Comparison of ENCODE assay signal across 22 cellular contexts in the genomic region with DNA sequence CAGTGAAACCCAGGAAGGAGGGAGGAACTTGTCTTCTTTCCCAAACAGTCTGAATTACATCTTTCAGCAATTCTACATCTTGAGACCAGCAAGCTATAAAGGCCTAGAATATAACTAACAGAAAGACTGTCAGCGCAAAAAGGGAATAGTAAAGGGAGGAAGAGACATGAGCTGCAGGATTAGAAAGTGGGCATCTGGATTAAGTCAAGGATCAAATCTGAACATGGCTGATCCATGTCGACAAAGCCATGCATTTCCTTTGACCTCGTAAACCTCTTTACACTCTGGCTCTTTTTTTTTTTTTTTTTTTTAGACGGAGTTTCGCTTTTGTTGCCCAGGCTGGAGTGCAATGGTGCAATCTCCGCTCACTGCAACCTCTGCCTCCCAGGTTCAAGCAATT.
"Had no signal": no experiment of that assay in that cellular context is flagged by ENCODE, and none has a peak within 500 bp of the region (broad histone marks: within the 10 kb centered on the region; RNA-seq: fewer than 3 reads in every experiment).

No MANE protein-coding gene starts in this region.

- H3K9me3 ChIP-seq: esophagus muscularis mucosa, psoas muscle, stomach, thoracic aorta, transverse colon had no signal

- H3K27ac ChIP-seq: epithelial cell of prostate, esophagus muscularis mucosa, foreskin keratinocyte, psoas muscle, stomach, thoracic aorta, transverse colon had no signal

- H3K27me3 ChIP-seq: esophagus muscularis mucosa, stomach, transverse colon had no signal

- DNase-seq: effector memory CD8-positive, alpha-beta T cell; foreskin keratinocyte; head of caudate nucleus; hippocampal formation; left colon; left ventricle myocardium superior; mesendoderm; naive B cell; occipital lobe; psoas muscle; retina; stimulated activated CD4-positive, alpha-beta T cell treated with anti-CD3 and anti-CD28 coated beads, Interleukin-12 subunit alpha, Interleukin-12 subunit beta, amount 100 ng/mL, for 4 hours; stimulated activated naive CD4-positive, alpha-beta T cell; stomach; substantia nigra; transverse colon had no signal

- H3K36me3 ChIP-seq: esophagus muscularis mucosa, stomach, thoracic aorta, transverse colon had no signal

- H3K27me3 Mint-ChIP-seq: dendritic cell treated with granulocyte-macrophage colony-stimulating factor and Interleukin-4, amounts not matched to agents 40 ng/mL and 50 ng/mL, for 4 days had no signal

- ATAC-seq: effector memory CD8-positive, alpha-beta T cell; foreskin keratinocyte; left colon; left ventricle myocardium superior; psoas muscle; sciatic nerve had no signal

- H3K36me3 Mint-ChIP-seq: naive B cell had no signal

- H3K4me1 ChIP-seq: esophagus muscularis mucosa, foreskin keratinocyte, psoas muscle, stomach, transverse colon had no signal

- H3K4me1 Mint-ChIP-seq: naive B cell had no signal

- H3K4me3 ChIP-seq: esophagus muscularis mucosa, psoas muscle, stomach, thoracic aorta, transverse colon had no signal

- H3K9me3 Mint-ChIP-seq: dendritic cell treated with granulocyte-macrophage colony-stimulating factor and Interleukin-4, amounts not matched to agents 40 ng/mL and 50 ng/mL, for 4 days; effector memory CD8-positive, alpha-beta T cell; naive B cell; nephron had no signal

- H3K4me3 Mint-ChIP-seq: dendritic cell treated with granulocyte-macrophage colony-stimulating factor and Interleukin-4, amounts not matched to agents 40 ng/mL and 50 ng/mL, for 4 days; effector memory CD8-positive, alpha-beta T cell; naive B cell; nephron had no signal

- H3K27ac Mint-ChIP-seq: dendritic cell treated with granulocyte-macrophage colony-stimulating factor and Interleukin-4, amounts not matched to agents 40 ng/mL and 50 ng/mL, for 4 days; effector memory CD8-positive, alpha-beta T cell; naive B cell had no signal
